In the genomic region with DNA sequence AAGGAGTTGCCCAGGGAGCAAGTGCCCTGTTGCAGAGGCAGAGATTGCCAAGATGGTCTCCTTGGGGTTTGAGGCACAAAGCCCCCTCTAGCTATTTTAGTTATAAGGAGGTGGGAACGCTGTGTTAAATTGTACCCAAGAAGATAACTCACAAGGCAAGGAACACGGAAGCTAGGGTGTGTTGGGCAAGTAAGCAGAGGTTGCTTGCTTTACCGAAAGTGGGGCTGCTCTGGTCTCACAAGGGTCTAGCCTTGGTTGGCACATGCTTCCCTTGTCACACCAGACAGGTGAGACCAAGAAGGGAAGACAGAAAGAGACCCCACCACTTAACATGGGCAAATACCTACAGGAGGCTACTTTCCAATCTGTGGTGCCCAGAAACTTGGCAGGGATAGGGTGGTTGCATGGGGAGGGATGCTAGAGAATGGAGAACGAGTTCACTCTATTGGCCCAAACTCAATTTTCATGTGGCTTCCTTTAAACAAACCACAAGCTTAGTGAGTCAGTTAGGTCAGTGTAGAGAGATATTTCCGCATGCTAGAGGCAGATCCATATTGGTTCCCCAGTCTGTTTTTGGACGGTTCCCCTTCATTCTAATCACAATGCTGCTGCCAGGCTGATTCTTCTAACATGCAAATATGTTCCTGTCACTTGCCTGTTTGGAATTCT, we compare ENCODE assay signal across 11 cellular contexts. TPM values are rescaled to one million over a fixed set of nuclear protein-coding genes. Genes with fewer than 3 reads are reported as not detected.
A peak's percentile ranks its signal among the peaks of the same experiment; 100 is the strongest.
DNase-seq lines count a peak whose midpoint lies in the region; ATAC-seq and TF ChIP-seq lines count a peak whose summit lies in the region.
"Had no signal": no experiment of that assay in that cellular context is flagged by ENCODE, and none has a peak within 500 bp of the region (broad histone marks: within the 10 kb centered on the region; RNA-seq: fewer than 3 reads in every experiment).

No MANE protein-coding gene starts in this region.

- no peaks in the 10 kb centered on the region for H3K27me3 ChIP-seq in left ventricle myocardium inferior (ENCODE audit: low read depth)
- H3K27me3 ChIP-seq: tibial artery had no signal

- intact Hi-C loops in left ventricle myocardium inferior (cut with micrococcal nuclease) = no loop called here
- intact Hi-C loops in Right ventricle myocardium inferior (cut with DNase I) = no loop called here

- H3K9me3 ChIP-seq in left ventricle myocardium inferior (replicated peaks) = no peaks in the 10 kb centered on the region
- H3K9me3 ChIP-seq: tibial artery had no signal

- H3K4me3 ChIP-seq in left ventricle myocardium inferior = no peak overlapping the region
- H3K4me3 ChIP-seq: tibial artery had no signal

- H3K4me1 ChIP-seq in left ventricle myocardium inferior = peaks cover 67% of the 10 kb centered on the region

- no peak for DNase-seq in left ventricle myocardium inferior
- no peak for DNase-seq in Right ventricle myocardium inferior (ENCODE audit: missing footprints)
- peak; percentile 81 for DNase-seq in OCI-M1 (lab: John Stamatoyannopoulos, UW)
- DNase-seq in fibroblast of gingiva (ENCODE audit: low read depth) = peak; percentile 16
- peak; percentile 75 for DNase-seq in stromal cell of bone marrow (ENCODE audit: low read depth)
- no peak for DNase-seq in cerebellar nuclear complex (lab: John Stamatoyannopoulos, UW)
- DNase-seq: activated CD4-positive, alpha-beta T cell treated with anti-CD3 and anti-CD28 coated beads, Interleukin-2, amount 50 U/mL, for 48 hours; posterior cingulate gyrus; tibial artery had no signal

- no peak for ATAC-seq in Right ventricle myocardium inferior
- ATAC-seq in GM19455 (IDR thresholded peaks at IDR 0.05; ENCODE audit: unreplicated experiment) = no peak
- ATAC-seq in HG02798 (IDR thresholded peaks at IDR 0.05; ENCODE audit: poor library complexity, unreplicated experiment) = no peak

- H3K27ac ChIP-seq in left ventricle myocardium inferior (replicated peaks) = peak overlapping the region; percentile 13
- H3K27ac ChIP-seq: tibial artery had no signal

- no peak for TF ChIP-seq CTCF in left ventricle myocardium inferior (IDR thresholded peaks at IDR 0.05; ENCODE audit: borderline replicate concordance)

- H3K36me3 ChIP-seq in left ventricle myocardium inferior = no peaks in the 10 kb centered on the region

RNA-seq across cellular contexts. Expression of gene PLAGL1, which starts 42.4 kb away (rescaled TPM):
- total RNA-seq in left ventricle myocardium inferior (10.5 TPM), Right ventricle myocardium inferior (13.1 TPM)

Comparison
In these comparisons a context has a peak if more than half of its experiments do, and no peak if none do; other contexts are left out.
1. DNase-seq: peak in OCI-M1 (single experiment), fibroblast of gingiva (single experiment) and stromal cell of bone marrow (single experiment); none in left ventricle myocardium inferior (single experiment), Right ventricle myocardium inferior (single experiment) and cerebellar nuclear complex (0 of 2).